In genomic region chr4:139819082-139819481, GRCh38 we compare ENCODE assay signal across 18 cellular contexts.
"Had no signal": no experiment of that assay in that cellular context is flagged by ENCODE, and none has a peak within 500 bp of the region (broad histone marks: within the 10 kb centered on the region; RNA-seq: fewer than 3 reads in every experiment).

No MANE protein-coding gene starts in this region.

- H3K27me3 ChIP-seq: foreskin keratinocyte had no signal

- H3K9me3 ChIP-seq: psoas muscle had no signal

- DNase-seq: activated CD4-positive, alpha-beta memory T cell treated with anti-CD3 and anti-CD28 coated beads, Interleukin-2, amount 10 ng/mL, durations not matched to agents 7 days and 5 days; activated CD4-positive, alpha-beta T cell treated with anti-CD3 and anti-CD28 coated beads for 48 hours; activated CD4-positive, CD25-positive, alpha-beta regulatory T cell; activated CD8-positive, alpha-beta memory T cell treated with anti-CD3 and anti-CD28 coated beads, Interleukin-2, amount 10 ng/mL, durations not matched to agents 7 days and 5 days; activated naive CD4-positive, alpha-beta T cell; activated naive CD8-positive, alpha-beta T cell treated with anti-CD3 and anti-CD28 coated beads for 36 hours; amniotic stem cell; effector memory CD8-positive, alpha-beta T cell; foreskin keratinocyte; hippocampal formation; left colon; midbrain; psoas muscle; right cardiac atrium; stimulated activated CD4-positive, alpha-beta T cell treated with anti-CD3 and anti-CD28 coated beads, Interleukin-2, amount 100 ng/mL, for 24 hours; stimulated activated naive CD8-positive, alpha-beta T cell treated with anti-CD3 and anti-CD28 coated beads, Interleukin-15, amount 100 ng/mL, for 72 hours; T-helper 9 cell had no signal

- H3K4me3 ChIP-seq: psoas muscle had no signal

- H3K27ac ChIP-seq: foreskin keratinocyte had no signal

- ATAC-seq: activated CD8-positive, alpha-beta memory T cell treated with anti-CD3 and anti-CD28 coated beads, Interleukin-2, amount 10 ng/mL, durations not matched to agents 7 days and 5 days; activated T-helper 17 cell treated with anti-CD3 and anti-CD28 coated beads, Interleukin-2, amount 50 U/mL, for 72 hours; effector memory CD8-positive, alpha-beta T cell; foreskin keratinocyte; left colon; psoas muscle; right cardiac atrium; stimulated activated naive CD8-positive, alpha-beta T cell treated with anti-CD3 and anti-CD28 coated beads, Interleukin-15, amount 100 ng/mL, for 72 hours had no signal
